In genomic region chr4:71827811-71828210, GRCh38 we compare ENCODE assay signal across 15 cellular contexts. TPM values are rescaled to one million over a fixed set of nuclear protein-coding genes. Genes with fewer than 3 reads are reported as not detected.
DNase-seq lines count a peak whose midpoint lies in the region; ATAC-seq and TF ChIP-seq lines count a peak whose summit lies in the region.
"Had no signal": no experiment of that assay in that cellular context is flagged by ENCODE, and none has a peak within 500 bp of the region (broad histone marks: within the 10 kb centered on the region; RNA-seq: fewer than 3 reads in every experiment).

No MANE protein-coding gene starts in this region.

- H3K36me3 ChIP-seq in HUES6 (ENCODE audit: control insufficient read depth, insufficient read depth, low read length) (no peaks in the 10 kb centered on the region), iPS-20b (ENCODE audit: insufficient read depth, low read depth, low read length) (no peaks in the 10 kb centered on the region)

- H3K27ac Mint-ChIP-seq in type B pancreatic cell = peak overlapping the region; percentile 79
- no peak overlapping the region for H3K27ac Mint-ChIP-seq in effector memory CD8-positive, alpha-beta T cell

- H3K4me3 ChIP-seq in HUES6 (ENCODE audit: low read depth, low read length) (peak overlapping the region; percentile 19; the same call in 1 of the 2 replicates), iPS-20b (ENCODE audit: low read length) (peak overlapping the region; percentile 8; the same call in 1 of the 2 replicates)

- H3K27me3 ChIP-seq in HUES6 (ENCODE audit: control insufficient read depth, insufficient read depth, low read length) (no peaks in the 10 kb centered on the region), iPS-20b (ENCODE audit: insufficient read depth, low read length) (no peaks in the 10 kb centered on the region)

- H3K9me3 Mint-ChIP-seq in type B pancreatic cell = peaks cover 13% of the 10 kb centered on the region
- peaks cover 0 to 1% of the 10 kb centered on the region in 2 donors for H3K9me3 Mint-ChIP-seq in effector memory CD8-positive, alpha-beta T cell

- no peaks in the 10 kb centered on the region for H3K36me3 Mint-ChIP-seq in type B pancreatic cell
- no peaks in the 10 kb centered on the region for H3K36me3 Mint-ChIP-seq in effector memory CD8-positive, alpha-beta T cell (ENCODE audit: insufficient read depth)

- peak overlapping the region; percentile 54 for H3K9ac ChIP-seq in HUES6 (ENCODE audit: low read length)
- H3K9ac ChIP-seq in iPS-20b (ENCODE audit: low read depth, low read length) = peak overlapping the region; percentile 47; the same call in 1 of the 2 replicates
- H3K9ac ChIP-seq: KMS-11 had no signal

- peaks cover 6% of the 10 kb centered on the region for H3K4me1 Mint-ChIP-seq in type B pancreatic cell (ENCODE audit: unreplicated experiment)
- H3K4me1 Mint-ChIP-seq in effector memory CD8-positive, alpha-beta T cell (ENCODE audit: low read depth in 2 of 2) = no peaks in the 10 kb centered on the region

- H3K9me3 ChIP-seq in HUES6 (ENCODE audit: control insufficient read depth, insufficient read depth, low read depth, low read length) (no peaks in the 10 kb centered on the region), iPS-20b (ENCODE audit: insufficient read depth, low read depth, low read length) (no peaks in the 10 kb centered on the region)

- H3K4me1 ChIP-seq in HUES6 (ENCODE audit: control insufficient read depth, insufficient read depth, low read length) (peaks cover 41% of the 10 kb centered on the region), iPS-20b (ENCODE audit: insufficient read depth, low read length) (peaks cover 48% of the 10 kb centered on the region)

- no peak for DNase-seq in caudate nucleus (lab: John Stamatoyannopoulos, UW)
- no peak for DNase-seq in type B pancreatic cell (ENCODE audit: extremely low spot score, unreplicated experiment)
- no peak for DNase-seq in activated CD4-positive, CD25-positive, alpha-beta regulatory T cell treated with anti-CD3 and anti-CD28 coated beads, Interleukin-2, amount 50 U/mL, for 72 hours
- no peak for DNase-seq in NCI-H187 (lab: John Stamatoyannopoulos, UW)
- no peak for DNase-seq in effector memory CD8-positive, alpha-beta T cell
- DNase-seq: C1 segment of cervical spinal cord, DMS79, HCEC 1CT, MV-4-11, NCI-H187 treated with DMSO at 0.1 percent for 48 hours, NCI-H345, NCI-H526 had no signal

- H3K4me3 Mint-ChIP-seq in type B pancreatic cell = peak overlapping the region; percentile 69
- no peak overlapping the region for H3K4me3 Mint-ChIP-seq in effector memory CD8-positive, alpha-beta T cell

- no peaks in the 10 kb centered on the region for H3K27me3 Mint-ChIP-seq in type B pancreatic cell
- H3K27me3 Mint-ChIP-seq in effector memory CD8-positive, alpha-beta T cell = no peaks in the 10 kb centered on the region

- TF ChIP-seq CTCF in type B pancreatic cell (conservative IDR thresholded peaks at IDR 0.05) = no peak

- H3K27ac ChIP-seq in HUES6 (ENCODE audit: low read depth, low read length) (peak overlapping the region; percentile 84), caudate nucleus (ENCODE audit: low read depth, low read length) (peak overlapping the region; percentile 36), iPS-20b (ENCODE audit: low read length) (peak overlapping the region; percentile 40)
- H3K27ac ChIP-seq: KMS-11 had no signal

- ATAC-seq in effector memory CD8-positive, alpha-beta T cell (replicated peaks) = no peak

RNA-seq across cellular contexts. Expression of gene GC, which starts 43.9 kb away (rescaled TPM):
- total RNA-seq in type B pancreatic cell (ENCODE audit: low replicate concordance) = 71.9 and 245 TPM in 2 replicates
